In the genomic region with DNA sequence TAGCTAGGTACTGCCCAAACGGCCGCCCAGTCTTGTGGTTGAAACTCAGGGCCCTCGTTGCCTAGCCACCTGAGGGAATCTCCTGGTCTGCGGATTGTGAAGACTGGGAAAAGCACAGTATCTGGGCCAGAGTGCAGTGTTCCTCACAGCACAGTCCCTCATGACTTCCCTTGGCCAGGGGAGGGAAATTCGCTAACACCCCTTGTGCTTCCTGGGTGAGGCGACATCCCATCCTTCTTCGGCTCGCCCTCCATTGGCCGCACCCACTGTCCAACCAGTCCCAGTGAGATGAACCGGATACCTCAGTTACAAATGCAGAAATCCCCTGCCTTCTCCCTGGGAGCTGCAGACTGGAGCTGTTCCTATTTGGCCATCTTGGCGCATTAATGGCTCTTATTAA, we compare ENCODE assay signal across 7 cellular contexts.
"Had no signal": no experiment of that assay in that cellular context is flagged by ENCODE, and none has a peak within 500 bp of the region (broad histone marks: within the 10 kb centered on the region; RNA-seq: fewer than 3 reads in every experiment).

No MANE protein-coding gene starts in this region.

- ATAC-seq: GM23338, HepG2, K562 had no signal

- H3K4me1 Mint-ChIP-seq: GM23338 had no signal

- H3K27ac ChIP-seq: HL-60 had no signal

- H3K4me3 ChIP-seq: GM23338, K562 had no signal

- H3K27ac Mint-ChIP-seq: GM23338 had no signal

- H3K4me3 Mint-ChIP-seq: GM23338, H9 had no signal

- DNase-seq: H9, HCEC 1CT, KG1 had no signal
